ENCODE assay signal across 14 cellular contexts in genomic region chr14:97707603-97708002, GRCh38.
DNase-seq lines count a peak whose midpoint lies in the region; ATAC-seq, FAIRE-seq and TF ChIP-seq lines count a peak whose summit lies in the region.
"Had no signal": no experiment of that assay in that cellular context is flagged by ENCODE, and none has a peak within 500 bp of the region (broad histone marks: within the 10 kb centered on the region; RNA-seq: fewer than 3 reads in every experiment).

No MANE protein-coding gene starts in this region.

- peak in 2 of 3 donors; percentile 45 to 81 for DNase-seq in CD4-positive, CD25-positive, alpha-beta regulatory T cell
- peak; percentile 50 for DNase-seq in GM06990 (ENCODE audit: extremely low read depth, insufficient read length)
- peak in 7 of 34 experiments; percentile 7 to 34 (median 21) for DNase-seq in T-cell
- DNase-seq in endodermal cell = peak; percentile 56
- no peak for DNase-seq in GF-D8 (lab: John Stamatoyannopoulos, UW)
- DNase-seq in stimulated activated CD4-positive, alpha-beta T cell treated with anti-CD3 and anti-CD28 coated beads, Interleukin-4, amount 100 ng/mL, for 4 hours = no peak
- no peak for DNase-seq in GM19239 (ENCODE audit: insufficient read length, low spot score)
- DNase-seq: aorta, BE2C, gastrocnemius medialis, KG1, NCI-H2081 treated with DMSO at 0.1 percent for 48 hours had no signal

- H3K27me3 Mint-ChIP-seq in CD4-positive, CD25-positive, alpha-beta regulatory T cell = no peaks in the 10 kb centered on the region
- H3K27me3 Mint-ChIP-seq in T-cell = no peaks in the 10 kb centered on the region
- H3K27me3 Mint-ChIP-seq in endodermal cell (ENCODE audit: insufficient read depth) = no peaks in the 10 kb centered on the region

- H3K4me3 ChIP-seq in CD4-positive, CD25-positive, alpha-beta regulatory T cell (ENCODE audit: low read depth, low read length) = peak overlapping the region; percentile 62
- H3K4me3 ChIP-seq in GM06990 (replicated peaks; ENCODE audit: low read depth, low read length) = no peak overlapping the region
- H3K4me3 ChIP-seq in endodermal cell (ENCODE audit: low read length) = no peak overlapping the region
- H3K4me3 ChIP-seq: gastrocnemius medialis had no signal

- H3K27ac ChIP-seq in CD4-positive, CD25-positive, alpha-beta regulatory T cell (ENCODE audit: insufficient read depth, low read length, poor library complexity, severe bottlenecking) = peak overlapping the region; percentile 64
- H3K27ac ChIP-seq in endodermal cell (ENCODE audit: low read depth, low read length) = no peak overlapping the region
- H3K27ac ChIP-seq: gastrocnemius medialis had no signal

- POLR2A ChIA-PET in T-cell (lab: Charles Lee) = no interaction called here

- ATAC-seq in CD4-positive, CD25-positive, alpha-beta regulatory T cell (ENCODE audit: low read depth in 2 of 2) = peak; percentile 22 to 29
- ATAC-seq in T-cell (replicated peaks in 1 of 4) (peak; percentile 24 to 39 (median 37)), GM18502 (IDR thresholded peaks at IDR 0.05; ENCODE audit: poor library complexity, unreplicated experiment) (no peak)
- ATAC-seq: gastrocnemius medialis had no signal

- H3K27ac Mint-ChIP-seq in CD4-positive, CD25-positive, alpha-beta regulatory T cell = peak overlapping the region; percentile 82 to 94 (median 87)
- H3K27ac Mint-ChIP-seq in T-cell (peak overlapping the region; percentile 93 to 95), endodermal cell (no peak overlapping the region)

- no peaks in the 10 kb centered on the region for H3K9me3 ChIP-seq in CD4-positive, CD25-positive, alpha-beta regulatory T cell (ENCODE audit: control insufficient read depth in 2 of 2, low read length in 2 of 2)
- peaks cover 9% of the 10 kb centered on the region for H3K9me3 ChIP-seq in endodermal cell (ENCODE audit: control insufficient read depth, low read length)
- H3K9me3 ChIP-seq: BE2C, gastrocnemius medialis had no signal

- no peak overlapping the region for H3K9ac ChIP-seq in endodermal cell (ENCODE audit: extremely low read depth, low read length, poor library complexity, severe bottlenecking)

- H3K27me3 ChIP-seq in CD4-positive, CD25-positive, alpha-beta regulatory T cell (ENCODE audit: control insufficient read depth, insufficient read depth, low read length) = no peaks in the 10 kb centered on the region
- no peaks in the 10 kb centered on the region for H3K27me3 ChIP-seq in GM06990 (replicated peaks; ENCODE audit: control insufficient read depth, insufficient read depth, low read length)
- no peaks in the 10 kb centered on the region for H3K27me3 ChIP-seq in endodermal cell (ENCODE audit: control insufficient read depth, insufficient read depth, low read length, poor library complexity, severe bottlenecking)
- H3K27me3 ChIP-seq: BE2C, gastrocnemius medialis had no signal

- peaks cover 0 to 1% (median 0%) of the 10 kb centered on the region in 7 donors for H3K9me3 Mint-ChIP-seq in CD4-positive, CD25-positive, alpha-beta regulatory T cell
- peaks cover 3 to 7% (median 5%) of the 10 kb centered on the region in 3 donors for H3K9me3 Mint-ChIP-seq in T-cell
- H3K9me3 Mint-ChIP-seq in endodermal cell = peaks cover 12% of the 10 kb centered on the region

- H3K4me1 ChIP-seq in CD4-positive, CD25-positive, alpha-beta regulatory T cell (ENCODE audit: control insufficient read depth, insufficient read depth, low read length, poor library complexity, severe bottlenecking) = peaks cover 97% of the 10 kb centered on the region
- no peaks in the 10 kb centered on the region for H3K4me1 ChIP-seq in endodermal cell (ENCODE audit: control insufficient read depth, insufficient read depth, low read length)
- H3K4me1 ChIP-seq: BE2C, gastrocnemius medialis had no signal

- 89 to 100% methylated on average over 3 to 6 of the region's 6 CpGs for WGBS in endodermal cell (ENCODE audit: insufficient coverage in 1 of 2, insufficient read length in 1 of 2), 2 experiments

- no peaks in the 10 kb centered on the region for H3K36me3 Mint-ChIP-seq in CD4-positive, CD25-positive, alpha-beta regulatory T cell
- H3K36me3 Mint-ChIP-seq in T-cell = no peaks in the 10 kb centered on the region
- no peaks in the 10 kb centered on the region for H3K36me3 Mint-ChIP-seq in endodermal cell (ENCODE audit: low read depth)

- H3K36me3 ChIP-seq in CD4-positive, CD25-positive, alpha-beta regulatory T cell (ENCODE audit: control insufficient read depth, insufficient read depth, low read length) = no peaks in the 10 kb centered on the region
- H3K36me3 ChIP-seq in GM06990 (ENCODE audit: control insufficient read depth, insufficient read depth, low read length) (no peaks in the 10 kb centered on the region), endodermal cell (ENCODE audit: control insufficient read depth, insufficient read depth, low read length) (no peaks in the 10 kb centered on the region)
- H3K36me3 ChIP-seq: BE2C, gastrocnemius medialis had no signal

- CTCF ChIA-PET in T-cell (lab: Charles Lee) = interaction anchor here (0.6 to 1.4 kb wide), 2 partner anchors 105 to 270 kb away, joined by 3 to 5 read pairs; no protein-coding TSS in a partner anchor

- no peak for FAIRE-seq in GM19239 (lab: Jason Lieb, UNC)
- FAIRE-seq: G401.6 had no signal

- peak overlapping the region; percentile 36 to 85 (median 78) for H3K4me3 Mint-ChIP-seq in CD4-positive, CD25-positive, alpha-beta regulatory T cell
- H3K4me3 Mint-ChIP-seq in T-cell (peak overlapping the region in 1 of 3 donors; percentile 64), endodermal cell (no peak overlapping the region)

- H3K4me1 Mint-ChIP-seq in CD4-positive, CD25-positive, alpha-beta regulatory T cell = peaks cover 63 to 98% (median 89%) of the 10 kb centered on the region in 4 donors
- H3K4me1 Mint-ChIP-seq in T-cell = peaks cover 98 to 99% (median 98%) of the 10 kb centered on the region in 3 donors
- H3K4me1 Mint-ChIP-seq in endodermal cell = peaks cover 35% of the 10 kb centered on the region

- TF ChIP-seq CTCF in GM06990 (IDR thresholded peaks at IDR 0.05; ENCODE audit: insufficient read depth, low read length, poor library complexity, severe bottlenecking) = peak; percentile 16
- TF ChIP-seq CTCF in endodermal cell (conservative IDR thresholded peaks at IDR 0.05) = peak; percentile 51

Comparison
In these comparisons a context has a peak if more than half of its experiments do, and no peak if none do; other contexts are left out.
1. DNase-seq: peak in CD4-positive, CD25-positive, alpha-beta regulatory T cell (2 of 3), GM06990 (single experiment) and endodermal cell (single experiment); none in GF-D8 (single experiment), stimulated activated CD4-positive, alpha-beta T cell treated with anti-CD3 and anti-CD28 coated beads, Interleukin-4, amount 100 ng/mL, for 4 hours (0 of 2) and GM19239 (single experiment).